Comparison of ENCODE assay signal across 9 cellular contexts in the genomic region with DNA sequence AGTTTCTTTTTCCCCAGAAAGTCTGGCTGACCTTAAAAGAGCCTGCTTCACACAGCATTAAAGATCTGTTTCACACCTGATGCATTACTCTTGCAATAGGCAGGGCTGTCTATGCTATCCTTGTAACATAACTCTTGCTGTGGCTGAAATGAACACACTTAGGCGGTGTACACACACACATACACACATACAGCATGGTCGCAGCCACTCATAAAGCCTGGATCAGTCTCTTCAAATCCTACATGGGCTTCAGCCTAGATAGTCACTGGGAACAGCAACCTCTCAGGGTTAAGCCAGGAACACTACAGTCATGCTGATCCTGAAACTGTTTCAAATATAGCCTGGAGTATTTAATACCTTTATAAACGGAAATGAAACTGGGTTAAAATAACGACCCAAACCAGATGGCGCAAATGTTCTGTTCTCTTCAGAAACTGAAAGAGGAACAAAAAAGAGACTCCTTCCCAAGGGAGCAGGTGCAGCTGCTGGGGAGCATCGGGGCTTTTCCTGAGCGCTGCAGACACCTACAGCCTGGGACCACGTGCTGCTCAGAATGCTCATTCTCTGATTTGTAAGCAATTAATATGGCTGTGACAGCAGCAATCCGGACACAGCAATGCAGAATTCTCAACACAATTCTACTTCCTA.
A peak's percentile ranks its signal among the peaks of the same experiment; 100 is the strongest.
DNase-seq lines count a peak whose midpoint lies in the region; ATAC-seq and TF ChIP-seq lines count a peak whose summit lies in the region.
"Had no signal": no experiment of that assay in that cellular context is flagged by ENCODE, and none has a peak within 500 bp of the region (broad histone marks: within the 10 kb centered on the region; RNA-seq: fewer than 3 reads in every experiment).

No MANE protein-coding gene starts in this region.

- H4K20me1 ChIP-seq in OCI-LY1 (ENCODE audit: insufficient read depth, low read length), result no peaks in the 10 kb centered on the region

- no peaks in the 10 kb centered on the region for H3K9me2 ChIP-seq in OCI-LY1 (ENCODE audit: low read depth, low read length)

- peak overlapping the region; percentile 14 for H3K27ac Mint-ChIP-seq in activated naive CD4-positive, alpha-beta T cell treated with anti-CD3 and anti-CD28 coated beads, Interleukin-2, amount 50 U/mL, for 24 hours

- no peaks in the 10 kb centered on the region for H3K27me3 Mint-ChIP-seq in activated naive CD4-positive, alpha-beta T cell treated with anti-CD3 and anti-CD28 coated beads, Interleukin-2, amount 50 U/mL, for 24 hours

- peak overlapping the region; percentile 72 for H3K4me2 ChIP-seq in OCI-LY1 (ENCODE audit: low read length)

- H3K9me3 ChIP-seq in OCI-LY1 (ENCODE audit: low read length) (no peaks in the 10 kb centered on the region), mucosa of rectum (ENCODE audit: control insufficient read depth in 2 of 2, low read length in 2 of 2) (no peaks in the 10 kb centered on the region)

- peak overlapping the region; percentile 48 for H3K4me3 ChIP-seq in OCI-LY1 (ENCODE audit: low read depth, low read length, poor library complexity, severe bottlenecking)
- H3K4me3 ChIP-seq in mucosa of rectum (ENCODE audit: low read length in 2 of 2), result peak overlapping the region in 1 of 2 donors; percentile 55

- no peaks in the 10 kb centered on the region for H3K79me2 ChIP-seq in OCI-LY1 (ENCODE audit: insufficient read depth, low read length)

- peaks cover 33% of the 10 kb centered on the region for H3K4me1 Mint-ChIP-seq in activated naive CD4-positive, alpha-beta T cell treated with anti-CD3 and anti-CD28 coated beads, Interleukin-2, amount 50 U/mL, for 24 hours

- peak; percentile 86 for ATAC-seq in HG02852 (IDR thresholded peaks at IDR 0.05; ENCODE audit: unreplicated experiment)

- H3F3A ChIP-seq in OCI-LY1 (ENCODE audit: insufficient read depth, low read length), result peaks cover 3% of the 10 kb centered on the region; the same call in 1 of the 2 replicates

- H2AFZ ChIP-seq in OCI-LY1 (ENCODE audit: low read length), result no peak overlapping the region

- peaks cover 78% of the 10 kb centered on the region for H3K4me1 ChIP-seq in OCI-LY1 (ENCODE audit: insufficient read depth, low read length, severe bottlenecking)
- H3K4me1 ChIP-seq in mucosa of rectum (ENCODE audit: control insufficient read depth in 2 of 2, insufficient read depth in 2 of 2, low read length in 2 of 2), result peaks cover 0 to 3% of the 10 kb centered on the region in 2 donors

- H3K36me3 Mint-ChIP-seq in activated naive CD4-positive, alpha-beta T cell treated with anti-CD3 and anti-CD28 coated beads, Interleukin-2, amount 50 U/mL, for 24 hours, result no peaks in the 10 kb centered on the region

- H3K27me3 ChIP-seq in OCI-LY1 (ENCODE audit: insufficient read depth, low read length) (no peaks in the 10 kb centered on the region), mucosa of rectum (ENCODE audit: control insufficient read depth in 2 of 2, insufficient read depth in 2 of 2, low read length in 2 of 2) (no peaks in the 10 kb centered on the region)

- H3K36me3 ChIP-seq in OCI-LY1 (ENCODE audit: insufficient read depth, low read length) (no peaks in the 10 kb centered on the region), mucosa of rectum (ENCODE audit: control insufficient read depth in 2 of 2, insufficient read depth in 2 of 2, low read length in 2 of 2) (no peaks in the 10 kb centered on the region)

- no peak for TF ChIP-seq CTCF in OCI-LY1 (IDR thresholded peaks at IDR 0.05; ENCODE audit: low read length)

- peak overlapping the region; percentile 78 for H3K4me3 Mint-ChIP-seq in activated naive CD4-positive, alpha-beta T cell treated with anti-CD3 and anti-CD28 coated beads, Interleukin-2, amount 50 U/mL, for 24 hours

- no peaks in the 10 kb centered on the region for H3K9me3 Mint-ChIP-seq in activated naive CD4-positive, alpha-beta T cell treated with anti-CD3 and anti-CD28 coated beads, Interleukin-2, amount 50 U/mL, for 24 hours

- DNase-seq in activated naive CD4-positive, alpha-beta T cell treated with anti-CD3 and anti-CD28 coated beads, Interleukin-2, amount 50 U/mL, for 16 hours, result no peak
- DNase-seq in NCI-H82 treated with DMSO at 0.1 percent for 48 hours (lab: John Stamatoyannopoulos, UW; ENCODE audit: unreplicated experiment) (no peak), NCI-H446 (lab: John Stamatoyannopoulos, UW) (no peak), T1000 (lab: John Stamatoyannopoulos, UW) (no peak)

- H3K27ac ChIP-seq in OCI-LY1 (ENCODE audit: low read depth, low read length, poor library complexity, severe bottlenecking) (peak overlapping the region; percentile 96), mucosa of rectum (ENCODE audit: low read depth in 2 of 2, low read length in 2 of 2) (peak overlapping the region; percentile 48 to 71)
- H3K27ac ChIP-seq: VCaP had no signal

- peak overlapping the region; percentile 70 for H3K9ac ChIP-seq in OCI-LY1 (ENCODE audit: low read length)
- H3K9ac ChIP-seq in mucosa of rectum (ENCODE audit: low read depth in 1 of 2, low read length in 2 of 2), result peak overlapping the region in 1 of 2 donors; percentile 44
